In genomic region chr20:24670341-24670821, GRCh38 we compare ENCODE assay signal across 26 cellular contexts.
"Had no signal": no experiment of that assay in that cellular context is flagged by ENCODE, and none has a peak within 500 bp of the region (broad histone marks: within the 10 kb centered on the region; RNA-seq: fewer than 3 reads in every experiment).

No MANE protein-coding gene starts in this region.

- H3K4me3 ChIP-seq: adrenal gland, body of pancreas, coronary artery, dorsolateral prefrontal cortex, prostate gland, smooth muscle cell, thoracic aorta had no signal

- H3K36me3 ChIP-seq: adrenal gland, neutrophil, prostate gland, thoracic aorta had no signal

- H3K27ac ChIP-seq: adrenal gland, body of pancreas, coronary artery, dorsolateral prefrontal cortex, neutrophil, prostate gland, thoracic aorta, VCaP had no signal

- H3K4me1 ChIP-seq: adrenal gland, body of pancreas, prostate gland had no signal

- ATAC-seq: body of pancreas, sciatic nerve had no signal

- DNase-seq: activated CD4-positive, alpha-beta T cell treated with anti-CD3 and anti-CD28 coated beads for 4 hours; activated CD4-positive, alpha-beta T cell treated with anti-CD3 and anti-CD28 coated beads, Interleukin-2, amount 50 U/mL, for 4 hours; activated effector memory CD4-positive, alpha-beta T cell treated with Interleukin-2 at 50 U/mL for 16 hours; activated naive CD4-positive, alpha-beta T cell treated with Interleukin-2 at 50 U/mL for 16 hours; activated T-cell treated with anti-CD3 and anti-CD28 coated beads for 4 hours; adrenal gland; body of pancreas; cerebellar nuclear complex; effector memory CD4-positive, alpha-beta T cell; glutamatergic neuron; retina; stimulated activated CD4-positive, alpha-beta T cell treated with anti-CD3 and anti-CD28 coated beads, Interleukin-15, amount 100 ng/mL, for 24 hours; stimulated activated CD4-positive, alpha-beta T cell treated with anti-CD3 and anti-CD28 coated beads, Interleukin-2, amount 100 ng/mL, for 24 hours; stimulated activated naive CD4-positive, alpha-beta T cell; SW 1271; T-helper 9 cell had no signal

- H3K9me3 ChIP-seq: adrenal gland, body of pancreas, neutrophil, prostate gland, thoracic aorta had no signal

- H3K27me3 ChIP-seq: adrenal gland, body of pancreas, dorsolateral prefrontal cortex, neutrophil had no signal

- FAIRE-seq: frontal cortex, TTC549 had no signal
